In genomic region chr16:70250748-70251650, GRCh38 we compare ENCODE assay signal across 8 cellular contexts. TPM values are rescaled to one million over a fixed set of nuclear protein-coding genes. Genes with fewer than 3 reads are reported as not detected.
DNase-seq lines count a peak whose midpoint lies in the region; ATAC-seq and TF ChIP-seq lines count a peak whose summit lies in the region.

No MANE protein-coding gene starts in this region.

- intact Hi-C loops in HCT116 (cut with micrococcal nuclease), result loop anchor here (10.0 kb wide), 1 partner anchor 86 kb away; no protein-coding TSS in a partner anchor

- H2AFZ ChIP-seq in HCT116 (ENCODE audit: low read depth, low read length, poor library complexity, severe bottlenecking) (no peak overlapping the region), fibroblast of lung (ENCODE audit: low read length) (no peak overlapping the region)

- no TSS peak for BruUV-seq in HCT116 (replicated peaks; lab: Mats Ljungman, UMichigan)

- no peaks in the 10 kb centered on the region for H3K9me3 Mint-ChIP-seq in nephron progenitor cell

- peak overlapping the region; percentile 92 for H3K4me2 ChIP-seq in HCT116 (ENCODE audit: low read length)
- peak overlapping the region; percentile 90 for H3K4me2 ChIP-seq in fibroblast of lung (ENCODE audit: extremely low read depth, insufficient read depth, low read length)

- no peak overlapping the region for H3K27ac Mint-ChIP-seq in nephron progenitor cell

- RAD21 ChIA-PET in HCT116 (lab: Charles Lee; ENCODE audit: low non-redundant PET in 1 of 2, low total read pairs in 2 of 2, uncharacterized antibody in 2 of 2, unreplicated experiment in 2 of 2), result no interaction called here

- H3K9me3 ChIP-seq in HCT116 (ENCODE audit: control insufficient read depth in 1 of 2, insufficient read depth in 1 of 2, low read depth in 1 of 2, low read length in 2 of 2) (no peaks in the 10 kb centered on the region), fibroblast of lung (ENCODE audit: control insufficient read depth, insufficient read depth, low read depth, low read length) (no peaks in the 10 kb centered on the region)

- H3K36me3 ChIP-seq in HCT116 (ENCODE audit: control insufficient read depth in 1 of 2, insufficient read depth in 2 of 2, low read length in 2 of 2), result peaks cover 10 to 32% of the 10 kb centered on the region in 2 experiments
- peaks cover 25% of the 10 kb centered on the region for H3K36me3 ChIP-seq in fibroblast of lung (ENCODE audit: control insufficient read depth, insufficient read depth, low read length)

- no peak for TF ChIP-seq CTCF in HCT116 (IDR thresholded peaks at IDR 0.05 in 2 of 3, conservative IDR thresholded peaks at IDR 0.05 in 1 of 3; ENCODE audit: borderline replicate concordance in 1 of 3, insufficient read depth in 1 of 3, low read depth in 2 of 3, low read length in 2 of 3)
- TF ChIP-seq CTCF in fibroblast of lung (conservative IDR thresholded peaks at IDR 0.05 in 1 of 2, IDR thresholded peaks at IDR 0.05 in 1 of 2; ENCODE audit: low read depth in 1 of 2, low read length in 2 of 2), result no peak
- no peak for TF ChIP-seq CTCF in nephron progenitor cell (IDR thresholded peaks at IDR 0.05)

- H3K9ac ChIP-seq in HCT116 (ENCODE audit: low read length), result peak overlapping the region; percentile 84
- peak overlapping the region; percentile 63 for H3K9ac ChIP-seq in fibroblast of lung (ENCODE audit: insufficient read depth, low read length)

- H3K36me3 Mint-ChIP-seq in nephron progenitor cell (ENCODE audit: low read depth), result peaks cover 21% of the 10 kb centered on the region

- H3K27ac ChIP-seq in HCT116 (ENCODE audit: low read depth, low read length), result peak overlapping the region; percentile 95
- peak overlapping the region; percentile 41 for H3K27ac ChIP-seq in fibroblast of lung (ENCODE audit: insufficient read depth, low read length)

- H3K4me1 Mint-ChIP-seq in nephron progenitor cell, result peaks cover 13% of the 10 kb centered on the region

- ATAC-seq in HCT116, result peak; percentile 61

- H3K4me1 ChIP-seq in HCT116 (ENCODE audit: control insufficient read depth in 1 of 2, insufficient read depth in 2 of 2, low read length in 2 of 2) (peaks cover 5 to 7% of the 10 kb centered on the region in 2 experiments; a peak in 2 of 4 replicates), fibroblast of lung (ENCODE audit: control insufficient read depth, extremely low read depth, insufficient read depth, low read length) (no peaks in the 10 kb centered on the region)

- H3K27me3 ChIP-seq in HCT116 (ENCODE audit: insufficient read depth, low read length) (no peaks in the 10 kb centered on the region), fibroblast of lung (ENCODE audit: control insufficient read depth, insufficient read depth, low read length) (no peaks in the 10 kb centered on the region)

- POLR2A ChIA-PET in HCT116 (lab: Charles Lee), result interaction anchor here (1.6 kb wide), 1 partner anchor 38 kb away, joined by 5 read pairs; the partner anchor contains the start of gene AARS1

- no peaks in the 10 kb centered on the region for H4K20me1 ChIP-seq in HCT116 (ENCODE audit: insufficient read depth)
- H4K20me1 ChIP-seq in fibroblast of lung (ENCODE audit: control insufficient read depth, extremely low read depth, insufficient read depth, low read length), result no peaks in the 10 kb centered on the region

- H3K4me3 ChIP-seq in HCT116 (replicated peaks in 1 of 2; ENCODE audit: low read depth in 1 of 2, low read length in 2 of 2) (peak overlapping the region; percentile 59 to 82), fibroblast of lung (replicated peaks in 1 of 4; ENCODE audit: control extremely low read depth in 1 of 4, insufficient read depth in 1 of 4, low read depth in 3 of 4, low read length in 4 of 4) (peak overlapping the region; percentile 55 to 65 (median 62))

- H3K79me2 ChIP-seq in HCT116 (ENCODE audit: insufficient read depth, low read length) (peaks cover 25% of the 10 kb centered on the region), fibroblast of lung (ENCODE audit: control insufficient read depth, insufficient read depth, low read length) (peaks cover 21% of the 10 kb centered on the region)

- CTCF ChIA-PET in HCT116 (lab: Charles Lee), result interaction anchor here (1.0 to 1.9 kb wide), 4 partner anchors 12 to 129 kb away, joined by 3 to 9 read pairs (median 4); partner anchors contain the start of gene AARS1

- TF ChIP-seq RAD21 in HCT116 (IDR thresholded peaks at IDR 0.05; ENCODE audit: low read depth), result no peak

- no peaks in the 10 kb centered on the region for H3K27me3 Mint-ChIP-seq in nephron progenitor cell (ENCODE audit: low read depth, poor library complexity)

- H3K4me3 Mint-ChIP-seq in nephron progenitor cell, result peak overlapping the region; percentile 84

- H3K9me2 ChIP-seq in HCT116 (ENCODE audit: insufficient read depth), result no peaks in the 10 kb centered on the region

- TF ChIP-seq POLR2A in HCT116 (IDR thresholded peaks at IDR 0.05; ENCODE audit: borderline replicate concordance, extremely low read depth, insufficient read depth, insufficient read length), result no peak

- DNase-seq in NCI-H1092 treated with DMSO at 0.1 percent for 48 hours (lab: John Stamatoyannopoulos, UW) (peak; percentile 9), NCI-H1092 (lab: John Stamatoyannopoulos, UW) (no peak), HCT116 (ENCODE audit: low read depth, low spot score) (no peak), LoVo (ENCODE audit: low spot score) (peak; percentile 30), fibroblast of lung (ENCODE audit: low read depth in 2 of 2) (peak; percentile 43 to 62), nephron progenitor cell (peak; percentile 62), NCI-H510A treated with DMSO at 0.1 percent for 48 hours (lab: John Stamatoyannopoulos, UW) (no peak)
- DNase-seq in activated CD8-positive, alpha-beta memory T cell treated with anti-CD3 and anti-CD28 coated beads, Interleukin-2, amount 50 U/mL, for 4 hours, result peak; percentile 29

TF ChIP-seq in HCT116, 20 proteins besides CTCF, POLR2A, EP300 and RAD21:
- TF ChIP-seq ZBTB33 (IDR thresholded peaks at IDR 0.05; ENCODE audit: extremely low read depth, insufficient replicate concordance, low read length) (no peak), SIN3A (IDR thresholded peaks at IDR 0.05; ENCODE audit: low read depth) (peak; percentile 63; the same call in 1 of the 2 replicates), MAX (IDR thresholded peaks at IDR 0.05) (peak; percentile 49)

RNA-seq across cellular contexts. Expression of gene EXOSC6, which starts 0.7 kb away (rescaled TPM):
- total RNA-seq in HCT116 (2021; ENCODE audit: unreplicated experiment) (22.9 TPM), fibroblast of lung (47.2 and 49.6 TPM in 2 replicates)
- polyA plus RNA-seq in HCT116 (2012), result 5.0 and 6.7 TPM in 2 replicates
- 8.6 and 12.0 TPM in 2 replicates for polyA plus RNA-seq in fibroblast of lung
- 5.6 and 9.4 TPM in 2 replicates for polyA plus RNA-seq in fibroblast of lung (2012)
- 9.9 and 12.3 TPM in 2 replicates for polyA minus RNA-seq in fibroblast of lung (ENCODE audit: low replicate concordance)

RNA-seq across cellular contexts. Expression of gene AARS1, which starts 38.3 kb away (rescaled TPM):
- 215 TPM for total RNA-seq in HCT116 (2021; ENCODE audit: unreplicated experiment)
- polyA plus RNA-seq in HCT116 (2012), result 269 and 273 TPM in 2 replicates
- 440 and 596 TPM in 2 replicates for total RNA-seq in fibroblast of lung
- polyA plus RNA-seq in fibroblast of lung, result 134 and 137 TPM in 2 replicates
- polyA plus RNA-seq in fibroblast of lung (2012), result 110 and 121 TPM in 2 replicates
- 176 and 192 TPM in 2 replicates for polyA minus RNA-seq in fibroblast of lung (ENCODE audit: low replicate concordance)

RNA-seq across cellular contexts. Expression of gene DDX19B, which starts 48.0 kb away (rescaled TPM):
- total RNA-seq in HCT116 (2021; ENCODE audit: unreplicated experiment) (36.6 TPM), fibroblast of lung (23.9 and 30.7 TPM in 2 replicates)
- polyA plus RNA-seq in HCT116 (2012), result 45.1 and 51.8 TPM in 2 replicates
- 41.0 and 46.0 TPM in 2 replicates for polyA plus RNA-seq in fibroblast of lung
- polyA plus RNA-seq in fibroblast of lung (2012), result 38.4 and 40.4 TPM in 2 replicates
- 30.5 and 31.1 TPM in 2 replicates for polyA minus RNA-seq in fibroblast of lung (ENCODE audit: low replicate concordance)

Comparison
In these comparisons a context has a peak if more than half of its experiments do, and no peak if none do; other contexts are left out.
1. DNase-seq: peak in NCI-H1092 treated with DMSO at 0.1 percent for 48 hours (single experiment), LoVo (single experiment), activated CD8-positive, alpha-beta memory T cell treated with anti-CD3 and anti-CD28 coated beads, Interleukin-2, amount 50 U/mL, for 4 hours (single experiment), fibroblast of lung (2 of 2) and nephron progenitor cell (single experiment); none in NCI-H1092 (single experiment), HCT116 (single experiment) and NCI-H510A treated with DMSO at 0.1 percent for 48 hours (single experiment).